ENCODE assay signal across 16 cellular contexts in the genomic region with DNA sequence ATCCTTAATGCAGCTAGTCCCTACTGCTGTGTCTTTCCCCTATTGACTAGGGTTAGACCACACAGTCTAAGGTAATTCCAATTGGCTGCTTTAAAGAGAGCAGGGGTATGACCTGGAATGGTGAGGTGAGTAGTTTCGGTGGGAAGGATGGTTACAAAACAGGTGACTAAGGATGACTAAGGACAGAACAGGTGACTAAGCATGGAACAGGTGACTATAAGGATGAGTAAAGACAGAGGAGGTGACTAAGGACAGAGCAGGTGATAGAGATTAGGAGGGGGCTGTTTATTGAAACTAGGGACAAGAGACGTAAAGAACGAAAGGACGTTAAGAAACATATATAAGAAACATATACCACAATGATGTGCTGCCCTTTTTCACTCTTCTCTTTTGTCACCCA.
DNase-seq lines count a peak whose midpoint lies in the region; ATAC-seq and TF ChIP-seq lines count a peak whose summit lies in the region.
"Had no signal": no experiment of that assay in that cellular context is flagged by ENCODE, and none has a peak within 500 bp of the region (broad histone marks: within the 10 kb centered on the region; RNA-seq: fewer than 3 reads in every experiment).

No MANE protein-coding gene starts in this region.

- TF ChIP-seq CTCF in HCT116 (IDR thresholded peaks at IDR 0.05 in 2 of 3, conservative IDR thresholded peaks at IDR 0.05 in 1 of 3; ENCODE audit: borderline replicate concordance in 1 of 3, insufficient read depth in 1 of 3, low read depth in 2 of 3, low read length in 2 of 3) (no peak), natural killer cell (IDR thresholded peaks at IDR 0.05) (no peak), esophagus muscularis mucosa (IDR thresholded peaks at IDR 0.05) (no peak)

- H3K9me2 ChIP-seq in HCT116 (ENCODE audit: insufficient read depth): no peaks in the 10 kb centered on the region

- peaks cover 18% of the 10 kb centered on the region for H3K4me1 Mint-ChIP-seq in activated T-cell treated with anti-CD3 and anti-CD28 coated beads, Interleukin-2, amount 50 U/mL, for 72 hours (ENCODE audit: low read depth)
- H3K4me1 Mint-ChIP-seq in natural killer cell: no peaks in the 10 kb centered on the region
- H3K4me1 Mint-ChIP-seq: activated naive CD4-positive, alpha-beta T cell treated with anti-CD3 and anti-CD28 coated beads, Interleukin-2, amount 10 ng/mL, durations not matched to agents 7 days and 5 days; T-cell had no signal

- peaks cover 0 to 31% of the 10 kb centered on the region in 2 experiments; a peak in 2 of 4 replicates for H3K4me1 ChIP-seq in HCT116 (ENCODE audit: control insufficient read depth in 1 of 2, insufficient read depth in 2 of 2, low read length in 2 of 2)
- H3K4me1 ChIP-seq in mesendoderm (ENCODE audit: control insufficient read depth, low read depth, low read length): no peaks in the 10 kb centered on the region
- no peaks in the 10 kb centered on the region for H3K4me1 ChIP-seq in esophagus muscularis mucosa
- H3K4me1 ChIP-seq: thyroid gland had no signal

- no peaks in the 10 kb centered on the region for H3K36me3 ChIP-seq in HCT116 (ENCODE audit: control insufficient read depth in 1 of 2, insufficient read depth in 2 of 2, low read length in 2 of 2)
- H3K36me3 ChIP-seq in mesendoderm (ENCODE audit: control insufficient read depth, insufficient read depth, low read length): no peaks in the 10 kb centered on the region
- H3K36me3 ChIP-seq in esophagus muscularis mucosa: no peaks in the 10 kb centered on the region
- H3K36me3 ChIP-seq: BE2C, thyroid gland had no signal

- H3K4me2 ChIP-seq in HCT116 (ENCODE audit: low read length) (peak overlapping the region; percentile 64), mesendoderm (ENCODE audit: low read length) (no peak overlapping the region)

- no peak overlapping the region for H2BK5ac ChIP-seq in mesendoderm (ENCODE audit: low read length)

- no peak overlapping the region for H3K27ac ChIP-seq in HCT116 (ENCODE audit: low read depth, low read length)
- no peak overlapping the region for H3K27ac ChIP-seq in mesendoderm (ENCODE audit: low read depth, low read length)
- H3K27ac ChIP-seq in esophagus muscularis mucosa (replicated peaks in 1 of 4): no peak overlapping the region
- H3K27ac ChIP-seq: thyroid gland had no signal

- H3K18ac ChIP-seq in mesendoderm (ENCODE audit: low read length): no peak overlapping the region

- H3K27me3 ChIP-seq in HCT116 (ENCODE audit: insufficient read depth, low read length) (no peaks in the 10 kb centered on the region), mesendoderm (ENCODE audit: insufficient read depth, low read length, poor library complexity) (no peaks in the 10 kb centered on the region), esophagus muscularis mucosa (no peaks in the 10 kb centered on the region)
- H3K27me3 ChIP-seq: BE2C, thyroid gland had no signal

- H4K5ac ChIP-seq in mesendoderm (ENCODE audit: low read length): no peak overlapping the region

- no peak overlapping the region for H3K56ac ChIP-seq in mesendoderm (ENCODE audit: low read length)

- H2BK120ac ChIP-seq in mesendoderm (ENCODE audit: low read depth, low read length): no peak overlapping the region

- H3K23ac ChIP-seq in mesendoderm (ENCODE audit: low read length): no peak overlapping the region

- no peak overlapping the region for H3K4me3 Mint-ChIP-seq in activated T-cell treated with anti-CD3 and anti-CD28 coated beads, Interleukin-2, amount 50 U/mL, for 72 hours
- H3K4me3 Mint-ChIP-seq in natural killer cell: no peak overlapping the region
- H3K4me3 Mint-ChIP-seq: activated naive CD4-positive, alpha-beta T cell treated with anti-CD3 and anti-CD28 coated beads, Interleukin-2, amount 10 ng/mL, durations not matched to agents 7 days and 5 days; T-cell had no signal

- H4K20me1 ChIP-seq in HCT116 (ENCODE audit: insufficient read depth): no peaks in the 10 kb centered on the region

- ATAC-seq in HCT116 (peak; percentile 63), natural killer cell (no peak)
- peak; percentile 68 to 78 for ATAC-seq in activated T-cell treated with anti-CD3 and anti-CD28 coated beads, Interleukin-2, amount 50 U/mL, for 72 hours (replicated peaks in 1 of 2)
- ATAC-seq: T-cell had no signal

- H2AFZ ChIP-seq in HCT116 (ENCODE audit: low read depth, low read length, poor library complexity, severe bottlenecking): peak overlapping the region; percentile 28

- intact Hi-C loops in HCT116 (cut with micrococcal nuclease): loop anchor here (2.0 to 5.0 kb wide), 3 partner anchors 231 to 556 kb away; no protein-coding TSS in a partner anchor
- intact Hi-C loops in natural killer cell (cut with micrococcal nuclease): loop anchor here (5.0 kb wide), 1 partner anchor 431 kb away; no protein-coding TSS in a partner anchor
- intact Hi-C loops in esophagus muscularis mucosa (cut with DNase I): no loop called here

- RAD21 ChIA-PET in HCT116 (lab: Charles Lee; ENCODE audit: low non-redundant PET in 1 of 2, low total read pairs in 2 of 2, uncharacterized antibody in 2 of 2, unreplicated experiment in 2 of 2): no interaction called here

- DNase-seq in Caki2 (ENCODE audit: low read depth) (peak; percentile 82), HCT116 (ENCODE audit: low read depth, low spot score) (peak; percentile 86), mesendoderm (peak; percentile 66), natural killer cell (no peak), OCI-M1 (lab: John Stamatoyannopoulos, UW) (no peak), esophagus muscularis mucosa (ENCODE audit: extremely low spot score) (no peak)
- DNase-seq in activated T-cell treated with anti-CD3 and anti-CD28 coated beads, Interleukin-2, amount 50 U/mL, for 72 hours: peak in 1 of 2 donors; percentile 12
- DNase-seq: activated naive CD4-positive, alpha-beta T cell treated with anti-CD3 and anti-CD28 coated beads, Interleukin-2, amount 10 ng/mL, durations not matched to agents 7 days and 5 days; BE2C; DMS 273 treated with DMSO at 0.1 percent for 48 hours; effector CD4-positive, alpha-beta T cell; hypothalamus; NCI-H774; occipital lobe; T-cell; thyroid gland had no signal

- H3K27ac Mint-ChIP-seq in activated T-cell treated with anti-CD3 and anti-CD28 coated beads, Interleukin-2, amount 50 U/mL, for 72 hours: peak overlapping the region; percentile 26
- H3K27ac Mint-ChIP-seq in natural killer cell: no peak overlapping the region
- H3K27ac Mint-ChIP-seq: activated naive CD4-positive, alpha-beta T cell treated with anti-CD3 and anti-CD28 coated beads, Interleukin-2, amount 10 ng/mL, durations not matched to agents 7 days and 5 days; T-cell had no signal

- TF ChIP-seq RAD21 in HCT116 (IDR thresholded peaks at IDR 0.05; ENCODE audit: low read depth): no peak

- H2BK15ac ChIP-seq in mesendoderm (replicated peaks; ENCODE audit: low read depth): no peak overlapping the region

- no peak overlapping the region for H3K4ac ChIP-seq in mesendoderm (ENCODE audit: low read depth, low read length)

- no CpG with 5 or more reads among the region's 4 CpGs for WGBS in mesendoderm (ENCODE audit: extremely low coverage, insufficient coverage, low lambda C conversion rate)
- 89% methylated on average over 4 of the region's 4 CpGs for WGBS in esophagus muscularis mucosa

- H3K9me3 ChIP-seq in HCT116 (ENCODE audit: control insufficient read depth in 1 of 2, insufficient read depth in 1 of 2, low read depth in 1 of 2, low read length in 2 of 2) (no peaks in the 10 kb centered on the region), esophagus muscularis mucosa (no peaks in the 10 kb centered on the region)
- H3K9me3 ChIP-seq: BE2C, thyroid gland had no signal

- no peak for TF ChIP-seq POLR2A in HCT116 (IDR thresholded peaks at IDR 0.05; ENCODE audit: borderline replicate concordance, extremely low read depth, insufficient read depth, insufficient read length)
- no peak for TF ChIP-seq POLR2A in esophagus muscularis mucosa (IDR thresholded peaks at IDR 0.05; ENCODE audit: low read depth)

- CTCF ChIA-PET in HCT116 (lab: Charles Lee): interaction anchor here (0.8 to 1.7 kb wide), 2 partner anchors 256 to 424 kb away, joined by 3 to 6 read pairs; no protein-coding TSS in a partner anchor

- no TSS peak for BruUV-seq in HCT116 (replicated peaks; lab: Mats Ljungman, UMichigan)

- no peaks in the 10 kb centered on the region for H3K9me3 Mint-ChIP-seq in activated T-cell treated with anti-CD3 and anti-CD28 coated beads, Interleukin-2, amount 50 U/mL, for 72 hours
- no peaks in the 10 kb centered on the region for H3K9me3 Mint-ChIP-seq in natural killer cell
- H3K9me3 Mint-ChIP-seq: activated naive CD4-positive, alpha-beta T cell treated with anti-CD3 and anti-CD28 coated beads, Interleukin-2, amount 10 ng/mL, durations not matched to agents 7 days and 5 days; T-cell had no signal

- in situ Hi-C loops in Caki2 (cut with HindIII; ENCODE audit: low pct_unique_long_range_greater_than_20kb, low sequenced_read_pairs): no loop called here

- H3K79me2 ChIP-seq in HCT116 (ENCODE audit: insufficient read depth, low read length) (no peaks in the 10 kb centered on the region), mesendoderm (ENCODE audit: control insufficient read depth, insufficient read depth, low read length) (no peaks in the 10 kb centered on the region)

- POLR2A ChIA-PET in HCT116 (lab: Charles Lee): no interaction called here

- H3K27me3 Mint-ChIP-seq in activated T-cell treated with anti-CD3 and anti-CD28 coated beads, Interleukin-2, amount 50 U/mL, for 72 hours (ENCODE audit: low read depth): no peaks in the 10 kb centered on the region
- no peaks in the 10 kb centered on the region for H3K27me3 Mint-ChIP-seq in natural killer cell (ENCODE audit: low read depth in 2 of 2)
- H3K27me3 Mint-ChIP-seq: activated naive CD4-positive, alpha-beta T cell treated with anti-CD3 and anti-CD28 coated beads, Interleukin-2, amount 10 ng/mL, durations not matched to agents 7 days and 5 days; T-cell had no signal

- no peak for TF ChIP-seq EP300 in esophagus muscularis mucosa (IDR thresholded peaks at IDR 0.05)

- H3K9ac ChIP-seq in HCT116 (ENCODE audit: low read length) (peak overlapping the region; percentile 23; the same call in 1 of the 2 replicates), mesendoderm (ENCODE audit: low read length) (no peak overlapping the region)

- no peaks in the 10 kb centered on the region for H3K79me1 ChIP-seq in mesendoderm (ENCODE audit: low read length)

- H3K4me3 ChIP-seq in HCT116 (replicated peaks in 1 of 2; ENCODE audit: low read depth in 1 of 2, low read length in 2 of 2) (peak overlapping the region in 1 of 2 experiments; percentile 20; a peak in 2 of 4 replicates), mesendoderm (ENCODE audit: low read length) (no peak overlapping the region), esophagus muscularis mucosa (no peak overlapping the region)
- H3K4me3 ChIP-seq: thyroid gland had no signal

- H4K8ac ChIP-seq in mesendoderm (ENCODE audit: low read depth, low read length): no peak overlapping the region

- H3K36me3 Mint-ChIP-seq in activated T-cell treated with anti-CD3 and anti-CD28 coated beads, Interleukin-2, amount 50 U/mL, for 72 hours (ENCODE audit: insufficient read depth in 2 of 2): no peaks in the 10 kb centered on the region
- H3K36me3 Mint-ChIP-seq in natural killer cell: no peaks in the 10 kb centered on the region
- H3K36me3 Mint-ChIP-seq: activated naive CD4-positive, alpha-beta T cell treated with anti-CD3 and anti-CD28 coated beads, Interleukin-2, amount 10 ng/mL, durations not matched to agents 7 days and 5 days; T-cell had no signal

- no peak overlapping the region for H2AK5ac ChIP-seq in mesendoderm (ENCODE audit: low read length)

TF ChIP-seq in HCT116, 20 proteins besides CTCF, POLR2A, EP300 and RAD21 (continues in another document):
- peak; percentile 97 for TF ChIP-seq FOSL1 (IDR thresholded peaks at IDR 0.05; ENCODE audit: low read depth)

Comparison
In these comparisons a context has a peak if more than half of its experiments do, and no peak if none do; other contexts are left out.
1. DNase-seq: peak in Caki2 (single experiment), HCT116 (single experiment) and mesendoderm (single experiment); none in natural killer cell (single experiment), OCI-M1 (single experiment) and esophagus muscularis mucosa (single experiment).
2. ATAC-seq: peak in HCT116 (single experiment) and activated T-cell treated with anti-CD3 and anti-CD28 coated beads, Interleukin-2, amount 50 U/mL, for 72 hours (2 of 2); none in natural killer cell (0 of 3).